ENCODE assay signal across 8 cellular contexts in the genomic region with DNA sequence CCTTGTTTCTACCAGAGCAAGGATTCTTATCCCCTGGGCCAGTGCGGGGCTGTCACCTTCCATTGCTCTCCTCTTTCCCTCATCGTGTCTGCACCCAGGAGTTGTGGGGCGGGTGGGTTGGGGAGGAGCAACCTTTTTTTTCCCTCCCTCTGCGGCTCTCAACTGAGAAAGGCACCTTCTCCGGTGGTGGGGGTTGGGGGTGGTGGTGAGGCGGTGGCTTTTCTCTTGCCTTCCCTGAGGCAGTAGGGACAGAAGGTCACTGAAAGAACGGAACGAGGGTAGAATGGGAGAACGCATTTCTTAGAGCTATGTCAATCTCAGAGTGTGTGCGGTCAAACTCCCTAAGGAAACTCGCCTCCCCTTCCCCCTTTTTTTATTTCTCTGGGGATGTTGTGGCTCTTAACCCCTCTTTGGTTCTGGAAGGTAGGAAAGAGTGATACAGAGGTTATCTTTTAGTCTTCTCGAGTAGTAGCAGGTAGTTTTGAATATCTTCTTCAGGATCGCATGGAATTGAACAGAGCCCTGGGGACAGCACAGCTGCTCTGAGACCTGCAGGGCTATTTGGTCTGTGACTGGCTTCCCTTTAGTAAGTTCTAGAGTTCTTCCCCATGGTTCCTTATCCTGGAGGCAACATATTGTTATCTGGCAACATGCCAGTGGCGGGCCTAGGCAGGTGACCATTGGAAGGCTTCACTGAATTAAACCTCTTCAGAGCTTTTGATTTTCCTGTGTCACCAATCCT. TPM values are rescaled to one million over a fixed set of nuclear protein-coding genes. Genes with fewer than 3 reads are reported as not detected.
A peak's percentile ranks its signal among the peaks of the same experiment; 100 is the strongest.
DNase-seq lines count a peak whose midpoint lies in the region; ATAC-seq and TF ChIP-seq lines count a peak whose summit lies in the region.

No MANE protein-coding gene starts in this region.

- CTCF ChIA-PET in AG04450 (lab: Charles Lee), result no interaction called here

- H3K27me3 ChIP-seq in AG04450 (ENCODE audit: control insufficient read depth, insufficient read depth, low read length) (no peaks in the 10 kb centered on the region), GM23338 (ENCODE audit: insufficient read depth) (no peaks in the 10 kb centered on the region), NT2/D1 (ENCODE audit: insufficient read depth, insufficient read length) (no peaks in the 10 kb centered on the region)

- no peaks in the 10 kb centered on the region for H3K9me2 ChIP-seq in GM23338 (ENCODE audit: insufficient read depth)

- ATAC-seq in GM23338 (peak; percentile 11), esophagus mucosa (peak; percentile 0), natural killer cell (peak in 1 of 3 donors; percentile 8), GM18498 (IDR thresholded peaks at IDR 0.05; ENCODE audit: unreplicated experiment) (no peak)
- peak; percentile 19 to 21 for ATAC-seq in activated T-cell treated with anti-CD3 and anti-CD28 coated beads, Interleukin-2, amount 50 U/mL, for 4 hours

- no peak for DNase-seq in AG04450 (ENCODE audit: low read depth, low spot score)
- DNase-seq in GM23338 (ENCODE audit: low spot score), result peak; percentile 50
- DNase-seq in NT2/D1 (ENCODE audit: low read depth, low spot score), result no peak
- DNase-seq in activated T-cell treated with anti-CD3 and anti-CD28 coated beads, Interleukin-2, amount 50 U/mL, for 4 hours, result peak; percentile 32
- peak; percentile 29 for DNase-seq in natural killer cell
- peak in 26 of 49 donors; percentile 0 to 69 (median 22) for DNase-seq in substantia nigra (lab: John Stamatoyannopoulos, UW)

- intact Hi-C loops in natural killer cell (cut with micrococcal nuclease), result no loop called here

- peaks cover 41% of the 10 kb centered on the region for H4K20me1 ChIP-seq in GM23338 (replicated peaks; ENCODE audit: insufficient read depth)

- peaks cover 58% of the 10 kb centered on the region for H3K79me2 ChIP-seq in GM23338 (replicated peaks; ENCODE audit: insufficient read depth)

- TF ChIP-seq CTCF in AG04450 (IDR thresholded peaks at IDR 0.05; ENCODE audit: low read depth, low read length) (no peak), GM23338 (conservative IDR thresholded peaks at IDR 0.05; ENCODE audit: low read depth in 2 of 2) (no peak), natural killer cell (IDR thresholded peaks at IDR 0.05) (no peak)

- POLR2A ChIA-PET in AG04450 (lab: Yijun Ruan, JAX), result interaction anchor here (1.9 to 2.2 kb wide), 3 partner anchors 8 to 87 kb away, joined by 7 to 12 read pairs (median 11); a partner anchor contains a TSS

- peak overlapping the region; percentile 97 for H3K9ac ChIP-seq in NT2/D1 (ENCODE audit: insufficient read length, low read depth)

- H3K27ac ChIP-seq in AG04450 (ENCODE audit: low read depth, low read length) (peak overlapping the region; percentile 100), GM23338 (ENCODE audit: low read depth) (peak overlapping the region; percentile 96; the same call in 1 of the 2 replicates), substantia nigra (ENCODE audit: low read depth, low read length, poor library complexity, severe bottlenecking) (peak overlapping the region; percentile 99)

- H3K4me1 ChIP-seq in GM23338 (ENCODE audit: insufficient read depth), result peaks cover 28% of the 10 kb centered on the region
- no peaks in the 10 kb centered on the region for H3K4me1 ChIP-seq in NT2/D1 (ENCODE audit: insufficient read depth, insufficient read length)

- no peak overlapping the region for H2AFZ ChIP-seq in GM23338

- no peaks in the 10 kb centered on the region for H3K36me3 ChIP-seq in GM23338 (ENCODE audit: insufficient read depth)
- peaks cover 34% of the 10 kb centered on the region for H3K36me3 ChIP-seq in NT2/D1 (ENCODE audit: insufficient read depth, insufficient read length, low read length)

- H3K36me3 Mint-ChIP-seq in GM23338 (ENCODE audit: low read depth), result no peaks in the 10 kb centered on the region; the same call in 2 of the 3 replicates
- H3K36me3 Mint-ChIP-seq in activated T-cell treated with anti-CD3 and anti-CD28 coated beads, Interleukin-2, amount 50 U/mL, for 4 hours (ENCODE audit: insufficient read depth), result peaks cover 9% of the 10 kb centered on the region
- H3K36me3 Mint-ChIP-seq in natural killer cell, result no peaks in the 10 kb centered on the region

- peak overlapping the region; percentile 85 for H3K4me3 Mint-ChIP-seq in GM23338
- peak overlapping the region; percentile 95 for H3K4me3 Mint-ChIP-seq in activated T-cell treated with anti-CD3 and anti-CD28 coated beads, Interleukin-2, amount 50 U/mL, for 4 hours
- peak overlapping the region; percentile 93 for H3K4me3 Mint-ChIP-seq in natural killer cell

- peak overlapping the region; percentile 100 for H3K27ac Mint-ChIP-seq in GM23338
- H3K27ac Mint-ChIP-seq in natural killer cell, result peak overlapping the region; percentile 94 to 100

- peaks cover 12% of the 10 kb centered on the region for H3K27me3 Mint-ChIP-seq in GM23338 (ENCODE audit: insufficient read depth, low read depth, poor library complexity)
- no peaks in the 10 kb centered on the region for H3K27me3 Mint-ChIP-seq in activated T-cell treated with anti-CD3 and anti-CD28 coated beads, Interleukin-2, amount 50 U/mL, for 4 hours (ENCODE audit: low read depth)
- no peaks in the 10 kb centered on the region for H3K27me3 Mint-ChIP-seq in natural killer cell (ENCODE audit: low read depth in 2 of 2)

- H3K4me2 ChIP-seq in GM23338, result peak overlapping the region; percentile 77

- peaks cover 40% of the 10 kb centered on the region for H3K4me1 Mint-ChIP-seq in GM23338
- H3K4me1 Mint-ChIP-seq in activated T-cell treated with anti-CD3 and anti-CD28 coated beads, Interleukin-2, amount 50 U/mL, for 4 hours (ENCODE audit: low read depth), result peaks cover 60% of the 10 kb centered on the region
- H3K4me1 Mint-ChIP-seq in natural killer cell, result peaks cover 51 to 58% of the 10 kb centered on the region in 2 donors

- H3F3A ChIP-seq in GM23338 (replicated peaks; ENCODE audit: low read depth), result no peaks in the 10 kb centered on the region

- H3K9me3 ChIP-seq in AG04450 (ENCODE audit: control insufficient read depth, insufficient read depth, low read length), result no peaks in the 10 kb centered on the region; the same call in 1 of the 2 replicates
- H3K9me3 ChIP-seq in NT2/D1 (ENCODE audit: insufficient read depth, low read length), result no peaks in the 10 kb centered on the region

- H3K4me3 ChIP-seq in AG04450 (ENCODE audit: low read depth, low read length) (peak overlapping the region; percentile 73), GM23338 (peak overlapping the region; percentile 95), NT2/D1 (ENCODE audit: insufficient read length, low read depth) (peak overlapping the region; percentile 94)

- H3K9me3 Mint-ChIP-seq in GM23338 (no peaks in the 10 kb centered on the region; the same call in 2 of the 3 replicates), natural killer cell (no peaks in the 10 kb centered on the region)
- H3K9me3 Mint-ChIP-seq in activated T-cell treated with anti-CD3 and anti-CD28 coated beads, Interleukin-2, amount 50 U/mL, for 4 hours, result no peaks in the 10 kb centered on the region

TF ChIP-seq in GM23338, 12 proteins besides CTCF, POLR2A, EP300 and RAD21:
- TF ChIP-seq, protein P1, sequence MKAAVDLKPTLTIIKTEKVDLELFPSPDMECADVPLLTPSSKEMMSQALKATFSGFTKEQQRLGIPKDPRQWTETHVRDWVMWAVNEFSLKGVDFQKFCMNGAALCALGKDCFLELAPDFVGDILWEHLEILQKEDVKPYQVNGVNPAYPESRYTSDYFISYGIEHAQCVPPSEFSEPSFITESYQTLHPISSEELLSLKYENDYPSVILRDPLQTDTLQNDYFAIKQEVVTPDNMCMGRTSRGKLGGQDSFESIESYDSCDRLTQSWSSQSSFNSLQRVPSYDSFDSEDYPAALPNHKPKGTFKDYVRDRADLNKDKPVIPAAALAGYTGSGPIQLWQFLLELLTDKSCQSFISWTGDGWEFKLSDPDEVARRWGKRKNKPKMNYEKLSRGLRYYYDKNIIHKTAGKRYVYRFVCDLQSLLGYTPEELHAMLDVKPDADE (IDR thresholded peaks at IDR 0.05), result no peak
TF ChIP-seq in GM23338: peak in this region for 0.

RNA-seq across cellular contexts. Expression of a gene that starts 1.0 kb away (rescaled TPM):
- 376 and 441 TPM in 2 replicates for polyA plus RNA-seq in AG04450 (2011; rRNA removed)
- 646 and 947 TPM in 2 replicates for polyA minus RNA-seq in AG04450 (2011; rRNA and poly(A)+ RNA removed)
- 328 and 344 TPM in 2 replicates for total RNA-seq in GM23338 (2014; rRNA removed; shearing (Covaris generic))
- polyA plus RNA-seq in GM23338 (2016; fragmentation: Nextera tagmentation; extraction: Ambion mirVana), result 93.1 and 107 TPM in 2 replicates
- 100 to 1,000 TPM; 177 to 195 (median 183) TPM for total RNA-seq in activated T-cell treated with anti-CD3 and anti-CD28 coated beads, Interleukin-2, amount 50 U/mL, for 4 hours
- 142 TPM for total RNA-seq in esophagus mucosa
- 100 to 1,000 TPM; 116 to 127 (median 117) TPM for total RNA-seq in natural killer cell

RNA-seq across cellular contexts. Expression of a gene that starts 55.3 kb away (rescaled TPM):
- 37.4 and 49.4 TPM in 2 replicates for polyA plus RNA-seq in AG04450 (2011; rRNA removed)
- 14.9 and 30.8 TPM in 2 replicates for polyA minus RNA-seq in AG04450 (2011; rRNA and poly(A)+ RNA removed)
- 37.6 and 38.2 TPM in 2 replicates for total RNA-seq in GM23338 (2014; rRNA removed; shearing (Covaris generic))
- 14.5 and 17.3 TPM in 2 replicates for polyA plus RNA-seq in GM23338 (2016; fragmentation: Nextera tagmentation; extraction: Ambion mirVana)
- total RNA-seq in activated T-cell treated with anti-CD3 and anti-CD28 coated beads, Interleukin-2, amount 50 U/mL, for 4 hours, result 10 to 100 TPM; 14.5 to 15.3 (median 15.3) TPM
- total RNA-seq in esophagus mucosa, result 12.7 TPM
- total RNA-seq in natural killer cell, result 10 to 100 TPM; 43.0 to 47.4 (median 46.6) TPM

Comparison
In these comparisons a context has a peak if more than half of its experiments do, and no peak if none do; other contexts are left out.
1. DNase-seq: peak in GM23338 (single experiment), activated T-cell treated with anti-CD3 and anti-CD28 coated beads, Interleukin-2, amount 50 U/mL, for 4 hours (single experiment), natural killer cell (single experiment) and substantia nigra (26 of 49); none in AG04450 (single experiment) and NT2/D1 (single experiment).
2. Peak in every context shown above with its lines, with median percentiles within 50 percentile points of each other: H3K27ac ChIP-seq, H3K4me3 ChIP-seq and H3K4me3 Mint-ChIP-seq.